In the genomic region with DNA sequence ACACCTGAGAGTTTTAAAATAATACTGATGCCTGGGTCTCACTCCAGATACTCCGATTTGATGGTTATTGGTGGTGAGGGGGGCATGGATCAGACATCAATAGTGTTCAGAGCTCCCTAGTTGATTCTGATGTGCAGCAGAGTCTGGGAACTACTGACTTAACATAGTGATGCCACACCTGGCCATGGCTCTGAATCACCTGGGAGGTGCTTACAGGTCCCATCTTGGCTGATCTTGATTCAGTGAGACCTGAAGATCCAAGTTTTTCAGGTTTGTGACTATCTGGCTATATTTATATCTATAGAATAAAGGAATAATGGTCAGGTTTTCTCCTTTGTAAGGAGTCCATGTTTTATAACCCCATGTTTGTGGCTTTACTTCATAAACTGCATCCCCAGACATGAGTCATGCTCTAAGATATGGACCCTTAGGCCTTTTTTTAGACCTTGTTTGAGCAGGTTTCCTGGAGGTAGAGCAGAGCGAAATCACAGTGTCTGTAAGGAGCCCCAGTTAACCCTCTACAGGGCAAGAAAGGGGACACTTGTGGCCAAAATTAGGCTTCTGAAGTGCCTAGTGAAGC, we compare ENCODE assay signal across 22 cellular contexts.
"Had no signal": no experiment of that assay in that cellular context is flagged by ENCODE, and none has a peak within 500 bp of the region (broad histone marks: within the 10 kb centered on the region; RNA-seq: fewer than 3 reads in every experiment).

No MANE protein-coding gene starts in this region.

- H3K27ac Mint-ChIP-seq: activated naive CD8-positive, alpha-beta T cell; activated T-helper 2 cell treated with anti-CD3 and anti-CD28 coated beads, Interferon-gamma antibody, Interleukin-2, Interleukin-4, amounts not matched to agents 10 μg/mL and 5 μg/mL and 100 μg/mL, durations not matched to agents 14 hours and 24 hours and 36 hours; endodermal cell; natural killer cell; WTC11 had no signal

- H3K4me3 ChIP-seq: adrenal gland, ascending aorta, cardiac muscle cell, upper lobe of right lung had no signal

- H3K27ac ChIP-seq: adrenal gland, ascending aorta, cardiac muscle cell, upper lobe of right lung had no signal

- H3K27me3 Mint-ChIP-seq: activated naive CD8-positive, alpha-beta T cell; progenitor cell of endocrine pancreas had no signal

- H3K9me3 ChIP-seq: adrenal gland, ascending aorta, upper lobe of right lung had no signal

- FAIRE-seq: frontal cortex had no signal

- H3K4me3 Mint-ChIP-seq: activated naive CD8-positive, alpha-beta T cell; activated T-cell treated with anti-CD3 and anti-CD28 coated beads, Interleukin-2, amount 50 U/mL, for 4 hours; endodermal cell; natural killer cell; WTC11 had no signal

- ATAC-seq: activated T-cell treated with anti-CD3 and anti-CD28 coated beads, Interleukin-2, amount 50 U/mL, for 4 hours; left ventricle myocardium superior; natural killer cell; stimulated activated naive CD8-positive, alpha-beta T cell treated with anti-CD3 and anti-CD28 coated beads, Interleukin-15, Interleukin-2, amounts not matched to agents 100 U/mL and 50 U/mL, for 24 hours; upper lobe of right lung; WTC11 had no signal

- H3K4me1 Mint-ChIP-seq: endodermal cell, natural killer cell, WTC11 had no signal

- H3K27me3 ChIP-seq: adrenal gland, ascending aorta, cardiac muscle cell, upper lobe of right lung had no signal

- DNase-seq: activated CD4-positive, alpha-beta T cell treated with anti-CD3 and anti-CD28 coated beads, Interleukin-2, amount 50 U/mL, for 48 hours; activated CD8-positive, alpha-beta memory T cell treated with anti-CD3 and anti-CD28 coated beads, Interleukin-2, amount 50 U/mL, for 48 hours; activated naive CD4-positive, alpha-beta T cell; activated T-cell treated with anti-CD3 and anti-CD28 coated beads, Interleukin-2, amount 50 U/mL, for 4 hours; adrenal gland; cortex of kidney; endodermal cell; hypothalamus; left ventricle myocardium superior; midbrain; natural killer cell; stimulated activated CD4-positive, alpha-beta T cell treated with anti-CD3 and anti-CD28 coated beads, Interleukin-4, amount 100 ng/mL, for 4 hours; stimulated activated naive CD8-positive, alpha-beta T cell treated with anti-CD3 and anti-CD28 coated beads, Interleukin-15, Interleukin-2, amounts not matched to agents 100 U/mL and 50 U/mL, for 24 hours; T-helper 9 cell; upper lobe of right lung had no signal

- H3K4me1 ChIP-seq: adrenal gland, ascending aorta, upper lobe of right lung had no signal

- H3K9me3 Mint-ChIP-seq: natural killer cell had no signal
